Comparison of ENCODE assay signal across 1 cellular context in the genomic region with DNA sequence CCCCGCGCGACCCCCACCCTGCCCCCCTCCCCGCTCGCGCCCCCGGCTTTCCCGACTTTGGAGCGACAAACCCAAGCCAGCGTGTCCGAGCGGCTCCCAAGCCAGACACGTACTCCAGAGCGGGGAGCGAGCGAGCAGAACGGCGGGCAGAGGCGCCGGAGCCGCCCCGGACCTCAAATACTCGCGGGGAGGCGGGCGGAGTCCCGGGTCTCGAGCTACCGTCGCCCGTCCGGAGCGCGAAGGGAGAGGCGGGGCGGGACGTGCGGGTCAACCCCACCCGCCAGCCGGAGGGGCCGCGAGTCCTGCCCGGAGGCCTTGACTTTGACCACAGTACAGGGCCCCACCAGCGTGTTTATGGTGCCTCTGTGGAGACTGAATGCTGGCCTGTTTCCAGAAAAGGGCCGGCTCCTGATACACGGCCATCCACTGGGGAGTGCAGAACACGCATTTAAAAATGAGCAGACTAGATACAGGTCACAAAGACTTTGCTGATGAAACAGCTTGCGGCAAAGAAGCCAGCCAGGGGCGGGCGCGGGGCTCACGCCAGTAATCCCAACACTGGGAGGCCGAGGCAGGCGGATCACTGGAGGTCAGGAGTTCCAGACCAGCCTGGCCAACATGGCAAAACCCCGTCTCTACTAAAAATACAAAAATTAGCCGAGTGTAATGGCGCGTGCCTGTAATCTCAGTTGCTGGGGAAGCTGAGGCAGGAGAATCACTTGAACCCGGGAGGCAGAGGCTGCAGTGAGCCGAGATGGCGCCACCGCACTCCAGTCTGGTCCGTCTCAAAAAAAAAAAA.
A peak's percentile ranks its signal among the peaks of the same experiment; 100 is the strongest.
TF ChIP-seq lines count a peak whose summit lies in the region.

A gene (minus strand): TSS at position 148 of the 799 bp plus-strand sequence. CDS start 12,235 bp downstream, outside the sequence.

TF ChIP-seq in HepG2, 621 proteins besides CTCF, POLR2A, EP300 and RAD21 (continued from another document and continues in another):
- TF ChIP-seq, protein P1, sequence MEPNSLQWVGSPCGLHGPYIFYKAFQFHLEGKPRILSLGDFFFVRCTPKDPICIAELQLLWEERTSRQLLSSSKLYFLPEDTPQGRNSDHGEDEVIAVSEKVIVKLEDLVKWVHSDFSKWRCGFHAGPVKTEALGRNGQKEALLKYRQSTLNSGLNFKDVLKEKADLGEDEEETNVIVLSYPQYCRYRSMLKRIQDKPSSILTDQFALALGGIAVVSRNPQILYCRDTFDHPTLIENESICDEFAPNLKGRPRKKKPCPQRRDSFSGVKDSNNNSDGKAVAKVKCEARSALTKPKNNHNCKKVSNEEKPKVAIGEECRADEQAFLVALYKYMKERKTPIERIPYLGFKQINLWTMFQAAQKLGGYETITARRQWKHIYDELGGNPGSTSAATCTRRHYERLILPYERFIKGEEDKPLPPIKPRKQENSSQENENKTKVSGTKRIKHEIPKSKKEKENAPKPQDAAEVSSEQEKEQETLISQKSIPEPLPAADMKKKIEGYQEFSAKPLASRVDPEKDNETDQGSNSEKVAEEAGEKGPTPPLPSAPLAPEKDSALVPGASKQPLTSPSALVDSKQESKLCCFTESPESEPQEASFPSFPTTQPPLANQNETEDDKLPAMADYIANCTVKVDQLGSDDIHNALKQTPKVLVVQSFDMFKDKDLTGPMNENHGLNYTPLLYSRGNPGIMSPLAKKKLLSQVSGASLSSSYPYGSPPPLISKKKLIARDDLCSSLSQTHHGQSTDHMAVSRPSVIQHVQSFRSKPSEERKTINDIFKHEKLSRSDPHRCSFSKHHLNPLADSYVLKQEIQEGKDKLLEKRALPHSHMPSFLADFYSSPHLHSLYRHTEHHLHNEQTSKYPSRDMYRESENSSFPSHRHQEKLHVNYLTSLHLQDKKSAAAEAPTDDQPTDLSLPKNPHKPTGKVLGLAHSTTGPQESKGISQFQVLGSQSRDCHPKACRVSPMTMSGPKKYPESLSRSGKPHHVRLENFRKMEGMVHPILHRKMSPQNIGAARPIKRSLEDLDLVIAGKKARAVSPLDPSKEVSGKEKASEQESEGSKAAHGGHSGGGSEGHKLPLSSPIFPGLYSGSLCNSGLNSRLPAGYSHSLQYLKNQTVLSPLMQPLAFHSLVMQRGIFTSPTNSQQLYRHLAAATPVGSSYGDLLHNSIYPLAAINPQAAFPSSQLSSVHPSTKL (CRISPR knock-in tag; IDR thresholded peaks at IDR 0.05) = peak; percentile 86
- TF ChIP-seq SPEN (CRISPR knock-in tag; IDR thresholded peaks at IDR 0.05; ENCODE audit: low read depth) = peak; percentile 84
- TF ChIP-seq ZNF317 (CRISPR knock-in tag; IDR thresholded peaks at IDR 0.05) = peak; percentile 74
- TF ChIP-seq, protein P2, sequence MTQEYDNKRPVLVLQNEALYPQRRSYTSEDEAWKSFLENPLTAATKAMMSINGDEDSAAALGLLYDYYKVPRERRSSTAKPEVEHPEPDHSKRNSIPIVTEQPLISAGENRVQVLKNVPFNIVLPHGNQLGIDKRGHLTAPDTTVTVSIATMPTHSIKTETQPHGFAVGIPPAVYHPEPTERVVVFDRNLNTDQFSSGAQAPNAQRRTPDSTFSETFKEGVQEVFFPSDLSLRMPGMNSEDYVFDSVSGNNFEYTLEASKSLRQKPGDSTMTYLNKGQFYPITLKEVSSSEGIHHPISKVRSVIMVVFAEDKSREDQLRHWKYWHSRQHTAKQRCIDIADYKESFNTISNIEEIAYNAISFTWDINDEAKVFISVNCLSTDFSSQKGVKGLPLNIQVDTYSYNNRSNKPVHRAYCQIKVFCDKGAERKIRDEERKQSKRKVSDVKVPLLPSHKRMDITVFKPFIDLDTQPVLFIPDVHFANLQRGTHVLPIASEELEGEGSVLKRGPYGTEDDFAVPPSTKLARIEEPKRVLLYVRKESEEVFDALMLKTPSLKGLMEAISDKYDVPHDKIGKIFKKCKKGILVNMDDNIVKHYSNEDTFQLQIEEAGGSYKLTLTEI (CRISPR knock-in tag; conservative IDR thresholded peaks at IDR 0.05) = no peak
- TF ChIP-seq, protein P3, sequence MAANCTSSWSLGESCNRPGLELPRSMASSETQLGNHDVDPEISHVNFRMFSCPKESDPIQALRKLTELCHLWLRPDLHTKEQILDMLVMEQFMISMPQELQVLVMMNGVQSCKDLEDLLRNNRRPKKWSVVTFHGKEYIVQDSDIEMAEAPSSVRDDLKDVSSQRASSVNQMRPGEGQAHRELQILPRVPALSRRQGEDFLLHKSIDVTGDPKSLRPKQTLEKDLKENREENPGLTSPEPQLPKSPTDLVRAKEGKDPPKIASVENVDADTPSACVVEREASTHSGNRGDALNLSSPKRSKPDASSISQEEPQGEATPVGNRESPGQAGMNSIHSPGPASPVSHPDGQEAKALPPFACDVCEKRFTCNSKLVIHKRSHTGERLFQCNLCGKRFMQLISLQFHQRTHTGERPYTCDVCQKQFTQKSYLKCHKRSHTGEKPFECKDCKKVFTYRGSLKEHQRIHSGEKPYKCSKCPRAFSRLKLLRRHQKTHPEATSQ (CRISPR knock-in tag; IDR thresholded peaks at IDR 0.05; ENCODE audit: borderline replicate concordance) = no peak; the same call in 1 of the 2 replicates
- TF ChIP-seq, protein P4, sequence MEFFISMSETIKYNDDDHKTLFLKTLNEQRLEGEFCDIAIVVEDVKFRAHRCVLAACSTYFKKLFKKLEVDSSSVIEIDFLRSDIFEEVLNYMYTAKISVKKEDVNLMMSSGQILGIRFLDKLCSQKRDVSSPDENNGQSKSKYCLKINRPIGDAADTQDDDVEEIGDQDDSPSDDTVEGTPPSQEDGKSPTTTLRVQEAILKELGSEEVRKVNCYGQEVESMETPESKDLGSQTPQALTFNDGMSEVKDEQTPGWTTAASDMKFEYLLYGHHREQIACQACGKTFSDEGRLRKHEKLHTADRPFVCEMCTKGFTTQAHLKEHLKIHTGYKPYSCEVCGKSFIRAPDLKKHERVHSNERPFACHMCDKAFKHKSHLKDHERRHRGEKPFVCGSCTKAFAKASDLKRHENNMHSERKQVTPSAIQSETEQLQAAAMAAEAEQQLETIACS (CRISPR knock-in tag; IDR thresholded peaks at IDR 0.05) = no peak
- TF ChIP-seq, protein P5, sequence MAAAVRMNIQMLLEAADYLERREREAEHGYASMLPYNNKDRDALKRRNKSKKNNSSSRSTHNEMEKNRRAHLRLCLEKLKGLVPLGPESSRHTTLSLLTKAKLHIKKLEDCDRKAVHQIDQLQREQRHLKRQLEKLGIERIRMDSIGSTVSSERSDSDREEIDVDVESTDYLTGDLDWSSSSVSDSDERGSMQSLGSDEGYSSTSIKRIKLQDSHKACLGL (CRISPR knock-in tag; IDR thresholded peaks at IDR 0.05) = peak; percentile 70; the same call in 1 of the 2 replicates
- peak; percentile 2; the same call in 1 of the 2 replicates for TF ChIP-seq ZFP90 (CRISPR knock-in tag; IDR thresholded peaks at IDR 0.05; ENCODE audit: borderline replicate concordance)
- no peak for TF ChIP-seq TCF7 (IDR thresholded peaks at IDR 0.05; ENCODE audit: low read depth)
- peak; percentile 56; the same call in 1 of the 2 replicates for TF ChIP-seq FOSL2 (CRISPR knock-in tag; IDR thresholded peaks at IDR 0.05)
- TF ChIP-seq NFYB (CRISPR knock-in tag; IDR thresholded peaks at IDR 0.05) = no peak
- no peak for TF ChIP-seq ZNF382 (CRISPR knock-in tag; IDR thresholded peaks at IDR 0.05; ENCODE audit: borderline replicate concordance)
- 0 out of 2 replicates have a peak, but pooled peaks have one; percentile 8 for TF ChIP-seq MAF1 (CRISPR knock-in tag; IDR thresholded peaks at IDR 0.05; ENCODE audit: borderline replicate concordance)
- TF ChIP-seq SP140L (CRISPR knock-in tag; IDR thresholded peaks at IDR 0.05; ENCODE audit: borderline replicate concordance) = no peak
- TF ChIP-seq NFRKB (IDR thresholded peaks at IDR 0.05) = no peak
- TF ChIP-seq ZNF354B (CRISPR knock-in tag; IDR thresholded peaks at IDR 0.05) = no peak
- peak; percentile 66 for TF ChIP-seq ZSCAN29 (CRISPR knock-in tag; conservative IDR thresholded peaks at IDR 0.05)
- no peak for TF ChIP-seq PAF1 (CRISPR knock-in tag; IDR thresholded peaks at IDR 0.05)
- TF ChIP-seq, protein P6, sequence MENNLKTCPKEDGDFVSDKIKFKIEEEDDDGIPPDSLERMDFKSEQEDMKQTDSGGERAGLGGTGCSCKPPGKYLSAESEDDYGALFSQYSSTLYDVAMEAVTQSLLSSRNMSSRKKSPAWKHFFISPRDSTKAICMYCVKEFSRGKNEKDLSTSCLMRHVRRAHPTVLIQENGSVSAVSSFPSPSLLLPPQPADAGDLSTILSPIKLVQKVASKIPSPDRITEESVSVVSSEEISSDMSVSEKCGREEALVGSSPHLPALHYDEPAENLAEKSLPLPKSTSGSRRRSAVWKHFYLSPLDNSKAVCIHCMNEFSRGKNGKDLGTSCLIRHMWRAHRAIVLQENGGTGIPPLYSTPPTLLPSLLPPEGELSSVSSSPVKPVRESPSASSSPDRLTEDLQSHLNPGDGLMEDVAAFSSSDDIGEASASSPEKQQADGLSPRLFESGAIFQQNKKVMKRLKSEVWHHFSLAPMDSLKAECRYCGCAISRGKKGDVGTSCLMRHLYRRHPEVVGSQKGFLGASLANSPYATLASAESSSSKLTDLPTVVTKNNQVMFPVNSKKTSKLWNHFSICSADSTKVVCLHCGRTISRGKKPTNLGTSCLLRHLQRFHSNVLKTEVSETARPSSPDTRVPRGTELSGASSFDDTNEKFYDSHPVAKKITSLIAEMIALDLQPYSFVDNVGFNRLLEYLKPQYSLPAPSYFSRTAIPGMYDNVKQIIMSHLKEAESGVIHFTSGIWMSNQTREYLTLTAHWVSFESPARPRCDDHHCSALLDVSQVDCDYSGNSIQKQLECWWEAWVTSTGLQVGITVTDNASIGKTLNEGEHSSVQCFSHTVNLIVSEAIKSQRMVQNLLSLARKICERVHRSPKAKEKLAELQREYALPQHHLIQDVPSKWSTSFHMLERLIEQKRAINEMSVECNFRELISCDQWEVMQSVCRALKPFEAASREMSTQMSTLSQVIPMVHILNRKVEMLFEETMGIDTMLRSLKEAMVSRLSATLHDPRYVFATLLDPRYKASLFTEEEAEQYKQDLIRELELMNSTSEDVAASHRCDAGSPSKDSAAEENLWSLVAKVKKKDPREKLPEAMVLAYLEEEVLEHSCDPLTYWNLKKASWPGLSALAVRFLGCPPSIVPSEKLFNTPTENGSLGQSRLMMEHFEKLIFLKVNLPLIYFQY (CRISPR knock-in tag; IDR thresholded peaks at IDR 0.05; ENCODE audit: borderline replicate concordance) = peak; percentile 12; the same call in 1 of the 2 replicates
- TF ChIP-seq HNRNPLL (IDR thresholded peaks at IDR 0.05; ENCODE audit: low read depth, low read length, poor library complexity, severe bottlenecking) = peak; percentile 56
- no peak for TF ChIP-seq JUN (CRISPR knock-in tag; IDR thresholded peaks at IDR 0.05)
- TF ChIP-seq, protein P7, sequence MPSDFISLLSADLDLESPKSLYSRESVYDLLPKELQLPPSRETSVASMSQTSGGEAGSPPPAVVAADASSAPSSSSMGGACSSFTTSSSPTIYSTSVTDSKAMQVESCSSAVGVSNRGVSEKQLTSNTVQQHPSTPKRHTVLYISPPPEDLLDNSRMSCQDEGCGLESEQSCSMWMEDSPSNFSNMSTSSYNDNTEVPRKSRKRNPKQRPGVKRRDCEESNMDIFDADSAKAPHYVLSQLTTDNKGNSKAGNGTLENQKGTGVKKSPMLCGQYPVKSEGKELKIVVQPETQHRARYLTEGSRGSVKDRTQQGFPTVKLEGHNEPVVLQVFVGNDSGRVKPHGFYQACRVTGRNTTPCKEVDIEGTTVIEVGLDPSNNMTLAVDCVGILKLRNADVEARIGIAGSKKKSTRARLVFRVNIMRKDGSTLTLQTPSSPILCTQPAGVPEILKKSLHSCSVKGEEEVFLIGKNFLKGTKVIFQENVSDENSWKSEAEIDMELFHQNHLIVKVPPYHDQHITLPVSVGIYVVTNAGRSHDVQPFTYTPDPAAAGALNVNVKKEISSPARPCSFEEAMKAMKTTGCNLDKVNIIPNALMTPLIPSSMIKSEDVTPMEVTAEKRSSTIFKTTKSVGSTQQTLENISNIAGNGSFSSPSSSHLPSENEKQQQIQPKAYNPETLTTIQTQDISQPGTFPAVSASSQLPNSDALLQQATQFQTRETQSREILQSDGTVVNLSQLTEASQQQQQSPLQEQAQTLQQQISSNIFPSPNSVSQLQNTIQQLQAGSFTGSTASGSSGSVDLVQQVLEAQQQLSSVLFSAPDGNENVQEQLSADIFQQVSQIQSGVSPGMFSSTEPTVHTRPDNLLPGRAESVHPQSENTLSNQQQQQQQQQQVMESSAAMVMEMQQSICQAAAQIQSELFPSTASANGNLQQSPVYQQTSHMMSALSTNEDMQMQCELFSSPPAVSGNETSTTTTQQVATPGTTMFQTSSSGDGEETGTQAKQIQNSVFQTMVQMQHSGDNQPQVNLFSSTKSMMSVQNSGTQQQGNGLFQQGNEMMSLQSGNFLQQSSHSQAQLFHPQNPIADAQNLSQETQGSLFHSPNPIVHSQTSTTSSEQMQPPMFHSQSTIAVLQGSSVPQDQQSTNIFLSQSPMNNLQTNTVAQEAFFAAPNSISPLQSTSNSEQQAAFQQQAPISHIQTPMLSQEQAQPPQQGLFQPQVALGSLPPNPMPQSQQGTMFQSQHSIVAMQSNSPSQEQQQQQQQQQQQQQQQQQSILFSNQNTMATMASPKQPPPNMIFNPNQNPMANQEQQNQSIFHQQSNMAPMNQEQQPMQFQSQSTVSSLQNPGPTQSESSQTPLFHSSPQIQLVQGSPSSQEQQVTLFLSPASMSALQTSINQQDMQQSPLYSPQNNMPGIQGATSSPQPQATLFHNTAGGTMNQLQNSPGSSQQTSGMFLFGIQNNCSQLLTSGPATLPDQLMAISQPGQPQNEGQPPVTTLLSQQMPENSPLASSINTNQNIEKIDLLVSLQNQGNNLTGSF (CRISPR knock-in tag; IDR thresholded peaks at IDR 0.05) = no peak
- no peak; the same call in 1 of the 2 replicates for TF ChIP-seq TSC22D2 (CRISPR knock-in tag; IDR thresholded peaks at IDR 0.05; ENCODE audit: borderline replicate concordance)
- no peak for TF ChIP-seq BHLHE40 (IDR thresholded peaks at IDR 0.05; ENCODE audit: low read length)
- TF ChIP-seq MYC (CRISPR knock-in tag; IDR thresholded peaks at IDR 0.05; ENCODE audit: borderline replicate concordance) = peak; percentile 65; the same call in 1 of the 2 replicates
- TF ChIP-seq ZMYM2 (CRISPR knock-in tag; IDR thresholded peaks at IDR 0.05) = peak; percentile 90; the same call in 1 of the 2 replicates
- TF ChIP-seq ZNF121 (CRISPR knock-in tag; IDR thresholded peaks at IDR 0.05) = peak; percentile 65
- TF ChIP-seq, protein P8, sequence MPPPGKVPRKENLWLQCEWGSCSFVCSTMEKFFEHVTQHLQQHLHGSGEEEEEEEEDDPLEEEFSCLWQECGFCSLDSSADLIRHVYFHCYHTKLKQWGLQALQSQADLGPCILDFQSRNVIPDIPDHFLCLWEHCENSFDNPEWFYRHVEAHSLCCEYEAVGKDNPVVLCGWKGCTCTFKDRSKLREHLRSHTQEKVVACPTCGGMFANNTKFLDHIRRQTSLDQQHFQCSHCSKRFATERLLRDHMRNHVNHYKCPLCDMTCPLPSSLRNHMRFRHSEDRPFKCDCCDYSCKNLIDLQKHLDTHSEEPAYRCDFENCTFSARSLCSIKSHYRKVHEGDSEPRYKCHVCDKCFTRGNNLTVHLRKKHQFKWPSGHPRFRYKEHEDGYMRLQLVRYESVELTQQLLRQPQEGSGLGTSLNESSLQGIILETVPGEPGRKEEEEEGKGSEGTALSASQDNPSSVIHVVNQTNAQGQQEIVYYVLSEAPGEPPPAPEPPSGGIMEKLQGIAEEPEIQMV (CRISPR knock-in tag; IDR thresholded peaks at IDR 0.05; ENCODE audit: low read depth) = 0 out of 2 replicates have a peak, but pooled peaks have one; percentile 40
- no peak for TF ChIP-seq KLF9 (CRISPR knock-in tag; IDR thresholded peaks at IDR 0.05; ENCODE audit: low read depth)
